Comparison of ENCODE assay signal across 25 cellular contexts in genomic region chr14:90168425-90169105, GRCh38.
DNase-seq lines count a peak whose midpoint lies in the region; ATAC-seq and TF ChIP-seq lines count a peak whose summit lies in the region.
"Had no signal": no experiment of that assay in that cellular context is flagged by ENCODE, and none has a peak within 500 bp of the region (broad histone marks: within the 10 kb centered on the region; RNA-seq: fewer than 3 reads in every experiment).

No MANE protein-coding gene starts in this region.

- no TSS peak for BruUV-seq in PC-9 (replicated peaks; lab: Mats Ljungman, UMichigan)

- no peak for TF ChIP-seq CTCF in PC-9 (conservative IDR thresholded peaks at IDR 0.05)
- no peak for TF ChIP-seq CTCF in mucosa of descending colon (IDR thresholded peaks at IDR 0.05)

- ATAC-seq in naive thymus-derived CD8-positive, alpha-beta T cell: no peak
- ATAC-seq in mucosa of descending colon: no peak
- ATAC-seq in GM19328 (IDR thresholded peaks at IDR 0.05; ENCODE audit: unreplicated experiment): no peak
- ATAC-seq: HCT116, heart right ventricle, left ventricle myocardium superior had no signal

- H2AFZ ChIP-seq in PC-9: no peak overlapping the region

- H3K36me3 ChIP-seq in PC-9 (ENCODE audit: low read depth) (no peaks in the 10 kb centered on the region), mucosa of descending colon (ENCODE audit: low read depth) (no peaks in the 10 kb centered on the region)
- H3K36me3 ChIP-seq: BE2C, esophagus squamous epithelium, heart right ventricle, MG63, spleen had no signal

- no peaks in the 10 kb centered on the region for H3K27me3 ChIP-seq in PC-9 (ENCODE audit: insufficient read depth, low read depth)
- H3K27me3 ChIP-seq: BE2C, heart right ventricle, MG63 had no signal

- H3F3A ChIP-seq in PC-9 (ENCODE audit: insufficient read depth, low read depth): no peaks in the 10 kb centered on the region

- H3K4me1 ChIP-seq in PC-9 (replicated peaks; ENCODE audit: insufficient read depth): no peaks in the 10 kb centered on the region
- H3K4me1 ChIP-seq in mucosa of descending colon (ENCODE audit: low read depth): no peaks in the 10 kb centered on the region
- H3K4me1 ChIP-seq: esophagus squamous epithelium, heart right ventricle, spleen had no signal

- H3K9me3 ChIP-seq in PC-9 (ENCODE audit: insufficient read depth, low read depth) (no peaks in the 10 kb centered on the region), mucosa of descending colon (no peaks in the 10 kb centered on the region)
- H3K9me3 ChIP-seq: BE2C, esophagus squamous epithelium, heart right ventricle, MG63 had no signal

- CTCF ChIA-PET in PC-9 (lab: Charles Lee): no interaction called here

- H3K27ac Mint-ChIP-seq in naive thymus-derived CD8-positive, alpha-beta T cell: no peak overlapping the region
- H3K27ac Mint-ChIP-seq: IgD-negative memory B cell had no signal

- H3K4me2 ChIP-seq in PC-9: no peak overlapping the region

- no peaks in the 10 kb centered on the region for H3K79me2 ChIP-seq in PC-9 (ENCODE audit: low read depth)

- H3K4me3 Mint-ChIP-seq in naive thymus-derived CD8-positive, alpha-beta T cell: no peak overlapping the region
- H3K4me3 Mint-ChIP-seq: IgD-negative memory B cell had no signal

- H3K9me3 Mint-ChIP-seq in naive thymus-derived CD8-positive, alpha-beta T cell: peaks cover 0 to 8% (median under 1%) of the 10 kb centered on the region in 9 donors

- H3K27me3 Mint-ChIP-seq in naive thymus-derived CD8-positive, alpha-beta T cell: peaks cover 16 to 24% (median 19%) of the 10 kb centered on the region in 5 donors

- no peaks in the 10 kb centered on the region for H3K4me1 Mint-ChIP-seq in naive thymus-derived CD8-positive, alpha-beta T cell
- H3K4me1 Mint-ChIP-seq: IgD-negative memory B cell had no signal

- H3K4me3 ChIP-seq in PC-9 (no peak overlapping the region), mucosa of descending colon (no peak overlapping the region)
- H3K4me3 ChIP-seq: esophagus squamous epithelium, heart right ventricle, MG63, spleen had no signal

- POLR2A ChIA-PET in PC-9 (lab: Charles Lee; ENCODE audit: unreplicated experiment): no interaction called here
- POLR2A ChIA-PET in naive thymus-derived CD8-positive, alpha-beta T cell (lab: Charles Lee): no interaction called here

- H3K27ac ChIP-seq in PC-9 (peak overlapping the region; percentile 26; the same call in 1 of the 2 replicates), epithelial cell of prostate (peak overlapping the region; percentile 54)
- H3K27ac ChIP-seq: esophagus squamous epithelium, heart right ventricle, spleen had no signal

- no peaks in the 10 kb centered on the region for H3K9me2 ChIP-seq in PC-9 (ENCODE audit: insufficient read depth)

- H4K20me1 ChIP-seq in PC-9 (ENCODE audit: insufficient read depth): no peaks in the 10 kb centered on the region

- DNase-seq in GM03348 (ENCODE audit: low spot score) (peak; percentile 47), PC-9 (peak in 1 of 2 experiments; percentile 47), epithelial cell of prostate (ENCODE audit: low read depth, low spot score) (peak; percentile 1), non-pigmented ciliary epithelial cell (ENCODE audit: low read depth) (peak; percentile 13), ecto neural progenitor cell (ENCODE audit: low spot score) (no peak), mucosa of descending colon (no peak)
- DNase-seq in naive thymus-derived CD8-positive, alpha-beta T cell: no peak
- DNase-seq: activated CD8-positive, alpha-beta memory T cell treated with anti-CD3 and anti-CD28 coated beads, Interleukin-2, amount 50 U/mL, for 4 hours; BE2C; DMS79 treated with DMSO at 0.1 percent for 48 hours; effector CD4-positive, alpha-beta T cell; esophagus squamous epithelium; heart right ventricle; left ventricle myocardium superior; MG63; NCI-H1436 treated with DMSO at 0.1 percent for 48 hours; NCI-H2171 treated with DMSO at 0.1 percent for 48 hours; NCI-H774; nucleus accumbens; spleen; stimulated activated CD8-positive, alpha-beta memory T cell treated with anti-CD3 and anti-CD28 coated beads, Interleukin-4, amount 100 ng/mL, for 48 hours; T-helper 1 cell had no signal

- peaks cover 0 to 5% (median 0%) of the 10 kb centered on the region in 3 donors for H3K36me3 Mint-ChIP-seq in naive thymus-derived CD8-positive, alpha-beta T cell
- H3K36me3 Mint-ChIP-seq: IgD-negative memory B cell had no signal

- intact Hi-C loops in PC-9 (cut with micrococcal nuclease; ENCODE audit: unreplicated experiment) (no loop called here), mucosa of descending colon (cut with DNase I, micrococcal nuclease) (no loop called here)

Comparison
In these comparisons a context has a peak if more than half of its experiments do, and no peak if none do; other contexts are left out.
1. DNase-seq: peak in GM03348 (single experiment), epithelial cell of prostate (single experiment) and non-pigmented ciliary epithelial cell (single experiment); none in naive thymus-derived CD8-positive, alpha-beta T cell (0 of 10), ecto neural progenitor cell (single experiment) and mucosa of descending colon (0 of 3).